12 cellular contexts compared by ENCODE assay signal in the genomic region with DNA sequence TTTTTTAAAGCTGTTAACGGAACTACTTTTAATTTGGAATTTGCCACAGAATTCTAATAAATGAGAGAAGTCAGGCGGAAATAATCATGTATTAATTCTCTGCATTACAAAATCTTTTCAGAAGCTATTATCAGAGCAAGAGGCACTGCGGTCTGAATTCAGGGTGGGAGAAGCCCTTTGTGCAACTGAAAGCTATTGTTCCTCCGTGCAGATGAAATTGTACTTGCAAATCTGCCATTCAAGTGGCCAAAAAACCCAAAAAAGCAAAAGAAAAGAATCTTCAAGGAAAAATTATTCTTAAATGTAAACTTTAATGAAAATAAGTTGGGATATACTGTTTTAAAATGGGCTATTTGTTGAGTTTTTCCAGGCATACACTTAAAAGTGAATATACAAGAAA.
"Had no signal": no experiment of that assay in that cellular context is flagged by ENCODE, and none has a peak within 500 bp of the region (broad histone marks: within the 10 kb centered on the region; RNA-seq: fewer than 3 reads in every experiment).

No MANE protein-coding gene starts in this region.

- H3K36me3 ChIP-seq: cardiac muscle cell, esophagus squamous epithelium, left lung, stomach, uterus had no signal

- H3K4me3 Mint-ChIP-seq: activated B cell treated with CpG ODN at 0.5 μM for 24 hours; activated naive CD8-positive, alpha-beta T cell treated with anti-CD3 and anti-CD28 coated beads, Interleukin-2, amount 10 ng/mL, durations not matched to agents 7 days and 5 days; memory B cell had no signal

- ATAC-seq: left lung had no signal

- H3K27ac Mint-ChIP-seq: activated B cell treated with CpG ODN at 0.5 μM for 24 hours; activated naive CD8-positive, alpha-beta T cell treated with anti-CD3 and anti-CD28 coated beads, Interleukin-2, amount 10 ng/mL, durations not matched to agents 7 days and 5 days; memory B cell; T-helper 1 cell treated with Interleukin-12 subunit alpha and Interleukin-12 subunit beta and Interleukin-4 antibody, amounts not matched to agents 30 μg/mL and 1 μg/mL, for 36 hours had no signal

- H3K36me3 Mint-ChIP-seq: activated naive CD8-positive, alpha-beta T cell treated with anti-CD3 and anti-CD28 coated beads, Interleukin-2, amount 10 ng/mL, durations not matched to agents 7 days and 5 days; memory B cell had no signal

- H3K27ac ChIP-seq: cardiac muscle cell, esophagus squamous epithelium, left lung, skin epidermis, stomach, uterus had no signal

- H3K4me1 Mint-ChIP-seq: memory B cell had no signal

- DNase-seq: activated B cell treated with CpG ODN at 0.5 μM for 24 hours; activated naive CD8-positive, alpha-beta T cell treated with anti-CD3 and anti-CD28 coated beads, Interleukin-2, amount 10 ng/mL, durations not matched to agents 7 days and 5 days; esophagus squamous epithelium; foreskin fibroblast; stimulated activated CD4-positive, alpha-beta T cell treated with anti-CD3 and anti-CD28 coated beads, Interleukin-4, amount 100 ng/mL, for 4 hours; stomach; uterus had no signal

- H3K9me3 Mint-ChIP-seq: activated B cell treated with CpG ODN at 0.5 μM for 24 hours; activated naive CD8-positive, alpha-beta T cell treated with anti-CD3 and anti-CD28 coated beads, Interleukin-2, amount 10 ng/mL, durations not matched to agents 7 days and 5 days; memory B cell; T-helper 1 cell treated with Interleukin-12 subunit alpha and Interleukin-12 subunit beta and Interleukin-4 antibody, amounts not matched to agents 30 μg/mL and 1 μg/mL, for 36 hours had no signal

- H3K9me3 ChIP-seq: esophagus squamous epithelium, left lung, stomach, uterus had no signal

- H3K4me3 ChIP-seq: cardiac muscle cell, esophagus squamous epithelium, left lung, skin epidermis, stomach, uterus had no signal
